Comparison of ENCODE assay signal across 1 cellular context in genomic region chr1:201184734-201185453, GRCh38.
TF ChIP-seq lines count a peak whose summit lies in the region.

No MANE protein-coding gene starts in this region.

TF ChIP-seq in HepG2, 621 proteins besides CTCF, POLR2A, EP300 and RAD21:
- TF ChIP-seq SOX6 (IDR thresholded peaks at IDR 0.05) (no peak), SOX6 (CRISPR knock-in tag; IDR thresholded peaks at IDR 0.05) (no peak), ZNF704 (CRISPR knock-in tag; IDR thresholded peaks at IDR 0.05; ENCODE audit: borderline replicate concordance) (no peak), CCDC6 (CRISPR knock-in tag; IDR thresholded peaks at IDR 0.05) (no peak), TEAD3 (CRISPR knock-in tag; optimal IDR thresholded peaks at IDR 0.05; ENCODE audit: borderline replicate concordance) (peak; percentile 9), STAG1 (CRISPR knock-in tag; IDR thresholded peaks at IDR 0.05) (peak; percentile 70), NR2F6 (IDR thresholded peaks at IDR 0.05) (no peak), NR2F6 (CRISPR knock-in tag; IDR thresholded peaks at IDR 0.05) (0 out of 2 replicates have a peak, but pooled peaks have one; percentile 11), CREBL2 (CRISPR knock-in tag; IDR thresholded peaks at IDR 0.05; ENCODE audit: borderline replicate concordance) (no peak), SMC3 (IDR thresholded peaks at IDR 0.05; ENCODE audit: low read length) (peak; percentile 58; the same call in 1 of the 2 replicates)
- TF ChIP-seq, protein P1, sequence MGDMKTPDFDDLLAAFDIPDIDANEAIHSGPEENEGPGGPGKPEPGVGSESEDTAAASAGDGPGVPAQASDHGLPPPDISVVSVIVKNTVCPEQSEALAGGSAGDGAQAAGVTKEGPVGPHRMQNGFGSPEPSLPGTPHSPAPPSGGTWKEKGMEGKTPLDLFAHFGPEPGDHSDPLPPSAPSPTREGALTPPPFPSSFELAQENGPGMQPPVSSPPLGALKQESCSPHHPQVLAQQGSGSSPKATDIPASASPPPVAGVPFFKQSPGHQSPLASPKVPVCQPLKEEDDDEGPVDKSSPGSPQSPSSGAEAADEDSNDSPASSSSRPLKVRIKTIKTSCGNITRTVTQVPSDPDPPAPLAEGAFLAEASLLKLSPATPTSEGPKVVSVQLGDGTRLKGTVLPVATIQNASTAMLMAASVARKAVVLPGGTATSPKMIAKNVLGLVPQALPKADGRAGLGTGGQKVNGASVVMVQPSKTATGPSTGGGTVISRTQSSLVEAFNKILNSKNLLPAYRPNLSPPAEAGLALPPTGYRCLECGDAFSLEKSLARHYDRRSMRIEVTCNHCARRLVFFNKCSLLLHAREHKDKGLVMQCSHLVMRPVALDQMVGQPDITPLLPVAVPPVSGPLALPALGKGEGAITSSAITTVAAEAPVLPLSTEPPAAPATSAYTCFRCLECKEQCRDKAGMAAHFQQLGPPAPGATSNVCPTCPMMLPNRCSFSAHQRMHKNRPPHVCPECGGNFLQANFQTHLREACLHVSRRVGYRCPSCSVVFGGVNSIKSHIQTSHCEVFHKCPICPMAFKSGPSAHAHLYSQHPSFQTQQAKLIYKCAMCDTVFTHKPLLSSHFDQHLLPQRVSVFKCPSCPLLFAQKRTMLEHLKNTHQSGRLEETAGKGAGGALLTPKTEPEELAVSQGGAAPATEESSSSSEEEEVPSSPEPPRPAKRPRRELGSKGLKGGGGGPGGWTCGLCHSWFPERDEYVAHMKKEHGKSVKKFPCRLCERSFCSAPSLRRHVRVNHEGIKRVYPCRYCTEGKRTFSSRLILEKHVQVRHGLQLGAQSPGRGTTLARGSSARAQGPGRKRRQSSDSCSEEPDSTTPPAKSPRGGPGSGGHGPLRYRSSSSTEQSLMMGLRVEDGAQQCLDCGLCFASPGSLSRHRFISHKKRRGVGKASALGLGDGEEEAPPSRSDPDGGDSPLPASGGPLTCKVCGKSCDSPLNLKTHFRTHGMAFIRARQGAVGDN (CRISPR knock-in tag; IDR thresholded peaks at IDR 0.05), result 0 out of 2 replicates have a peak, but pooled peaks have one; percentile 11
